In genomic region chr3:56836276-56837163, GRCh38 we compare ENCODE assay signal across 1 cellular context.
TF ChIP-seq lines count a peak whose summit lies in the region.

No MANE protein-coding gene starts in this region.

TF ChIP-seq in HepG2, 621 proteins besides CTCF, POLR2A, EP300 and RAD21 (continued from another document and continues in another):
- TF ChIP-seq, protein P1, sequence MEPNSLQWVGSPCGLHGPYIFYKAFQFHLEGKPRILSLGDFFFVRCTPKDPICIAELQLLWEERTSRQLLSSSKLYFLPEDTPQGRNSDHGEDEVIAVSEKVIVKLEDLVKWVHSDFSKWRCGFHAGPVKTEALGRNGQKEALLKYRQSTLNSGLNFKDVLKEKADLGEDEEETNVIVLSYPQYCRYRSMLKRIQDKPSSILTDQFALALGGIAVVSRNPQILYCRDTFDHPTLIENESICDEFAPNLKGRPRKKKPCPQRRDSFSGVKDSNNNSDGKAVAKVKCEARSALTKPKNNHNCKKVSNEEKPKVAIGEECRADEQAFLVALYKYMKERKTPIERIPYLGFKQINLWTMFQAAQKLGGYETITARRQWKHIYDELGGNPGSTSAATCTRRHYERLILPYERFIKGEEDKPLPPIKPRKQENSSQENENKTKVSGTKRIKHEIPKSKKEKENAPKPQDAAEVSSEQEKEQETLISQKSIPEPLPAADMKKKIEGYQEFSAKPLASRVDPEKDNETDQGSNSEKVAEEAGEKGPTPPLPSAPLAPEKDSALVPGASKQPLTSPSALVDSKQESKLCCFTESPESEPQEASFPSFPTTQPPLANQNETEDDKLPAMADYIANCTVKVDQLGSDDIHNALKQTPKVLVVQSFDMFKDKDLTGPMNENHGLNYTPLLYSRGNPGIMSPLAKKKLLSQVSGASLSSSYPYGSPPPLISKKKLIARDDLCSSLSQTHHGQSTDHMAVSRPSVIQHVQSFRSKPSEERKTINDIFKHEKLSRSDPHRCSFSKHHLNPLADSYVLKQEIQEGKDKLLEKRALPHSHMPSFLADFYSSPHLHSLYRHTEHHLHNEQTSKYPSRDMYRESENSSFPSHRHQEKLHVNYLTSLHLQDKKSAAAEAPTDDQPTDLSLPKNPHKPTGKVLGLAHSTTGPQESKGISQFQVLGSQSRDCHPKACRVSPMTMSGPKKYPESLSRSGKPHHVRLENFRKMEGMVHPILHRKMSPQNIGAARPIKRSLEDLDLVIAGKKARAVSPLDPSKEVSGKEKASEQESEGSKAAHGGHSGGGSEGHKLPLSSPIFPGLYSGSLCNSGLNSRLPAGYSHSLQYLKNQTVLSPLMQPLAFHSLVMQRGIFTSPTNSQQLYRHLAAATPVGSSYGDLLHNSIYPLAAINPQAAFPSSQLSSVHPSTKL (CRISPR knock-in tag; IDR thresholded peaks at IDR 0.05): peak; percentile 52
- TF ChIP-seq CEBPB (IDR thresholded peaks at IDR 0.05; ENCODE audit: borderline replicate concordance, low read depth, low read length) (peak; percentile 88), E2F2 (CRISPR knock-in tag; IDR thresholded peaks at IDR 0.05; ENCODE audit: borderline replicate concordance) (no peak), ZNF20 (CRISPR knock-in tag; IDR thresholded peaks at IDR 0.05) (no peak), GATAD2A (CRISPR knock-in tag; IDR thresholded peaks at IDR 0.05) (peak; percentile 74), ZNF788 (CRISPR knock-in tag; IDR thresholded peaks at IDR 0.05; ENCODE audit: borderline replicate concordance) (no peak), BRF2 (CRISPR knock-in tag; IDR thresholded peaks at IDR 0.05) (no peak), RXRB (CRISPR knock-in tag; IDR thresholded peaks at IDR 0.05; ENCODE audit: borderline replicate concordance) (no peak), MAZ (IDR thresholded peaks at IDR 0.05; ENCODE audit: borderline replicate concordance, low read depth, low read length) (no peak), MAZ (CRISPR knock-in tag; IDR thresholded peaks at IDR 0.05; ENCODE audit: low read depth) (no peak), POGZ (CRISPR knock-in tag; IDR thresholded peaks at IDR 0.05) (0 out of 2 replicates have a peak, but pooled peaks have one; percentile 23), CEBPG (CRISPR knock-in tag; IDR thresholded peaks at IDR 0.05) (peak; percentile 82), NCOA2 (CRISPR knock-in tag; IDR thresholded peaks at IDR 0.05) (0 out of 2 replicates have a peak, but pooled peaks have one; percentile 10), HNF4A (CRISPR knock-in tag; IDR thresholded peaks at IDR 0.05) (peak; percentile 21; the same call in 1 of the 2 replicates), FOXJ3 (CRISPR knock-in tag; IDR thresholded peaks at IDR 0.05; ENCODE audit: borderline replicate concordance) (no peak), RCOR2 (CRISPR knock-in tag; IDR thresholded peaks at IDR 0.05) (0 out of 2 replicates have a peak, but pooled peaks have one; percentile 40), NR2F6 (IDR thresholded peaks at IDR 0.05) (no peak), NR2F6 (CRISPR knock-in tag; IDR thresholded peaks at IDR 0.05) (0 out of 2 replicates have a peak, but pooled peaks have one; percentile 22), XRCC5 (optimal IDR thresholded peaks at IDR 0.05; ENCODE audit: low read length) (no peak), SOX13 (IDR thresholded peaks at IDR 0.05) (no peak), SOX13 (CRISPR knock-in tag; conservative IDR thresholded peaks at IDR 0.05 in 1 of 2, IDR thresholded peaks at IDR 0.05 in 1 of 2) (peak in 1 of 2 experiments; percentile 50; a peak in 1 of 4 replicates), SMC3 (IDR thresholded peaks at IDR 0.05; ENCODE audit: low read length) (0 out of 2 replicates have a peak, but pooled peaks have one; percentile 1), TRIM24 (CRISPR knock-in tag; IDR thresholded peaks at IDR 0.05) (no peak), ZFP36L1 (CRISPR knock-in tag; IDR thresholded peaks at IDR 0.05) (no peak), MAFK (conservative IDR thresholded peaks at IDR 0.05 in 1 of 2, IDR thresholded peaks at IDR 0.05 in 1 of 2; ENCODE audit: low read length in 2 of 2) (no peak), ATF7 (IDR thresholded peaks at IDR 0.05) (peak; percentile 43; the same call in 1 of the 2 replicates), ATF7 (CRISPR knock-in tag; IDR thresholded peaks at IDR 0.05) (no peak), ZNF574 (CRISPR knock-in tag; IDR thresholded peaks at IDR 0.05) (0 out of 2 replicates have a peak, but pooled peaks have one; percentile 24), BCL6 (CRISPR knock-in tag; IDR thresholded peaks at IDR 0.05) (peak; percentile 72), ZFP1 (CRISPR knock-in tag; IDR thresholded peaks at IDR 0.05) (no peak), PRDM4 (CRISPR knock-in tag; IDR thresholded peaks at IDR 0.05; ENCODE audit: borderline replicate concordance) (no peak), ZXDC (CRISPR knock-in tag; IDR thresholded peaks at IDR 0.05) (no peak), SOX6 (IDR thresholded peaks at IDR 0.05) (no peak), SOX6 (CRISPR knock-in tag; IDR thresholded peaks at IDR 0.05) (peak; percentile 53; the same call in 1 of the 2 replicates), CBX2 (IDR thresholded peaks at IDR 0.05; ENCODE audit: low read depth, low read length) (no peak), CBX2 (CRISPR knock-in tag; IDR thresholded peaks at IDR 0.05; ENCODE audit: low read depth) (no peak), ZNF12 (CRISPR knock-in tag; IDR thresholded peaks at IDR 0.05) (peak; percentile 91; the same call in 1 of the 2 replicates), ZNF274 (CRISPR knock-in tag; IDR thresholded peaks at IDR 0.05) (no peak)
- TF ChIP-seq, protein P2, sequence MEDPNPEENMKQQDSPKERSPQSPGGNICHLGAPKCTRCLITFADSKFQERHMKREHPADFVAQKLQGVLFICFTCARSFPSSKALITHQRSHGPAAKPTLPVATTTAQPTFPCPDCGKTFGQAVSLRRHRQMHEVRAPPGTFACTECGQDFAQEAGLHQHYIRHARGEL (CRISPR knock-in tag; IDR thresholded peaks at IDR 0.05): no peak
- TF ChIP-seq, protein P3, sequence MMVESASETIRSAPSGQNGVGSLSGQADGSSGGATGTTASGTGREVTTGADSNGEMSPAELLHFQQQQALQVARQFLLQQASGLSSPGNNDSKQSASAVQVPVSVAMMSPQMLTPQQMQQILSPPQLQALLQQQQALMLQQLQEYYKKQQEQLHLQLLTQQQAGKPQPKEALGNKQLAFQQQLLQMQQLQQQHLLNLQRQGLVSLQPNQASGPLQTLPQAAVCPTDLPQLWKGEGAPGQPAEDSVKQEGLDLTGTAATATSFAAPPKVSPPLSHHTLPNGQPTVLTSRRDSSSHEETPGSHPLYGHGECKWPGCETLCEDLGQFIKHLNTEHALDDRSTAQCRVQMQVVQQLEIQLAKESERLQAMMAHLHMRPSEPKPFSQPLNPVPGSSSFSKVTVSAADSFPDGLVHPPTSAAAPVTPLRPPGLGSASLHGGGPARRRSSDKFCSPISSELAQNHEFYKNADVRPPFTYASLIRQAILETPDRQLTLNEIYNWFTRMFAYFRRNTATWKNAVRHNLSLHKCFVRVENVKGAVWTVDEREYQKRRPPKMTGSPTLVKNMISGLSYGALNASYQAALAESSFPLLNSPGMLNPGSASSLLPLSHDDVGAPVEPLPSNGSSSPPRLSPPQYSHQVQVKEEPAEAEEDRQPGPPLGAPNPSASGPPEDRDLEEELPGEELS (CRISPR knock-in tag; IDR thresholded peaks at IDR 0.05): 0 out of 2 replicates have a peak, but pooled peaks have one; percentile 17
- TF ChIP-seq, protein P4, sequence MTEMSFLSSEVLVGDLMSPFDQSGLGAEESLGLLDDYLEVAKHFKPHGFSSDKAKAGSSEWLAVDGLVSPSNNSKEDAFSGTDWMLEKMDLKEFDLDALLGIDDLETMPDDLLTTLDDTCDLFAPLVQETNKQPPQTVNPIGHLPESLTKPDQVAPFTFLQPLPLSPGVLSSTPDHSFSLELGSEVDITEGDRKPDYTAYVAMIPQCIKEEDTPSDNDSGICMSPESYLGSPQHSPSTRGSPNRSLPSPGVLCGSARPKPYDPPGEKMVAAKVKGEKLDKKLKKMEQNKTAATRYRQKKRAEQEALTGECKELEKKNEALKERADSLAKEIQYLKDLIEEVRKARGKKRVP (CRISPR knock-in tag; IDR thresholded peaks at IDR 0.05): peak in 1 of 2 experiments; percentile 55; a peak in 1 of 4 replicates
